Comparison of ENCODE assay signal across 3 cellular contexts in the genomic region with DNA sequence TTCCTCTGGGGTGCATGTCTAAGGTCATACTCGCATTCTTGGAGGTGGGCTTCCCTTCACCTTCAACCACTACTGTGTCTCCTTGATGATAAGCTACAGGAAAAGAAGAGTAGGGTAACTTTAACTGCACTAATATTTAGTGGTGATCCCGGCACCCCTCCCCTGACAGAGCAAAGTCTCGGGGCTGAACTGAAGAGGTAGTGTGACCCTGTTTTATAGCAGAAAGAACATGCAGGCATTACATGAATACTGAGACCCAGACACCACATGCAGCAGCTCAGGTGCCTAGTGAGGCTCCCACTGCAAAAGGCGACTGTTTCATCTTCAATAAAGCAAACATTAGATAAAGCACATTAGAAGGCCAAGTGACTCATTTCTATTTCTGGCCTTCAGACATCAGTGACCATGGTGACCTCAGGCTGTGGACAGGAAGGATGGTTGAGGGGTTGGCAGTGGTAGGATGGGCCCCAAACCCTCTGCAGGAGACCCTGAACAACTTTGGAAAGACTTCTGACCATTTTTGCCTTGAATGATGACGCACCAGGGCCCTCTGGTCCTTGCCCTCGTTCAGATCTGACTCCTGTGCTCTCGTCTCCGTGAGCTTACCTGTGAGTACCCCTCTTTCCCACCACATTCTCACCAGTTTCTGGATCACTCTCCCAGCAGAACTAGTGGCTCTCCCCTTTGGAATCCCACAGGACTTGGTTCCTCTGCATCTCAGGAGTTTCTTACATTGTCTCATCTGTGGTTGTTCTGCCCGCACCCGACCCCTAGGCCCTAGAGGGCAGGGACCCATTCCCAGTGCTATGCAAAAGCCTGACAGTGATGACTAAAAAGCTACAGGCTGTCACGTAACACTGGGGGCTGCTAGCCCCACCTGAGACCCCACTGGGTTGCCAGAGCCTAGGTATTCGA.
TF ChIP-seq lines count a peak whose summit lies in the region.

No MANE protein-coding gene starts in this region.

TF ChIP-seq in SK-N-SH, 30 proteins besides CTCF, POLR2A, EP300 and RAD21 (continued from another document):
- TF ChIP-seq, protein P1, sequence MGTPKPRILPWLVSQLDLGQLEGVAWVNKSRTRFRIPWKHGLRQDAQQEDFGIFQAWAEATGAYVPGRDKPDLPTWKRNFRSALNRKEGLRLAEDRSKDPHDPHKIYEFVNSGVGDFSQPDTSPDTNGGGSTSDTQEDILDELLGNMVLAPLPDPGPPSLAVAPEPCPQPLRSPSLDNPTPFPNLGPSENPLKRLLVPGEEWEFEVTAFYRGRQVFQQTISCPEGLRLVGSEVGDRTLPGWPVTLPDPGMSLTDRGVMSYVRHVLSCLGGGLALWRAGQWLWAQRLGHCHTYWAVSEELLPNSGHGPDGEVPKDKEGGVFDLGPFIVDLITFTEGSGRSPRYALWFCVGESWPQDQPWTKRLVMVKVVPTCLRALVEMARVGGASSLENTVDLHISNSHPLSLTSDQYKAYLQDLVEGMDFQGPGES (IDR thresholded peaks at IDR 0.05; ENCODE audit: low read depth, low read length), result no peak
- TF ChIP-seq TCF12 (IDR thresholded peaks at IDR 0.05) (no peak), FOXJ3 (CRISPR knock-in tag; IDR thresholded peaks at IDR 0.05) (no peak), NFIC (IDR thresholded peaks at IDR 0.05; ENCODE audit: borderline replicate concordance) (no peak), YY1 (IDR thresholded peaks at IDR 0.05; ENCODE audit: low read depth) (no peak), EZH2phosphoT487 (IDR thresholded peaks at IDR 0.05; ENCODE audit: borderline replicate concordance, low read depth) (no peak), TAF1 (IDR thresholded peaks at IDR 0.05; ENCODE audit: borderline replicate concordance, low read depth, low read length) (no peak)

TF ChIP-seq in SK-N-SH treated with all-trans-retinoic acid at 6 μM for 48 hours, 23 proteins besides CTCF, POLR2A, EP300 and RAD21 (continued from another document):
- TF ChIP-seq, protein P2, sequence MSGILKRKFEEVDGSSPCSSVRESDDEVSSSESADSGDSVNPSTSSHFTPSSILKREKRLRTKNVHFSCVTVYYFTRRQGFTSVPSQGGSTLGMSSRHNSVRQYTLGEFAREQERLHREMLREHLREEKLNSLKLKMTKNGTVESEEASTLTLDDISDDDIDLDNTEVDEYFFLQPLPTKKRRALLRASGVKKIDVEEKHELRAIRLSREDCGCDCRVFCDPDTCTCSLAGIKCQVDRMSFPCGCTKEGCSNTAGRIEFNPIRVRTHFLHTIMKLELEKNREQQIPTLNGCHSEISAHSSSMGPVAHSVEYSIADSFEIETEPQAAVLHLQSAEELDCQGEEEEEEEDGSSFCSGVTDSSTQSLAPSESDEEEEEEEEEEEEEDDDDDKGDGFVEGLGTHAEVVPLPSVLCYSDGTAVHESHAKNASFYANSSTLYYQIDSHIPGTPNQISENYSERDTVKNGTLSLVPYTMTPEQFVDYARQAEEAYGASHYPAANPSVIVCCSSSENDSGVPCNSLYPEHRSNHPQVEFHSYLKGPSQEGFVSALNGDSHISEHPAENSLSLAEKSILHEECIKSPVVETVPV (CRISPR knock-in tag; IDR thresholded peaks at IDR 0.05), result no peak
- TF ChIP-seq ESRRG (CRISPR knock-in tag; IDR thresholded peaks at IDR 0.05), result no peak
- no peak for TF ChIP-seq OSR1 (CRISPR knock-in tag; IDR thresholded peaks at IDR 0.05)
- TF ChIP-seq CSDC2 (CRISPR knock-in tag; IDR thresholded peaks at IDR 0.05), result no peak
- no peak for TF ChIP-seq PPARA (CRISPR knock-in tag; IDR thresholded peaks at IDR 0.05; ENCODE audit: borderline replicate concordance)
- no peak for TF ChIP-seq ZNF70 (CRISPR knock-in tag; IDR thresholded peaks at IDR 0.05)
- no peak for TF ChIP-seq GLIS3 (CRISPR knock-in tag; IDR thresholded peaks at IDR 0.05)

TF ChIP-seq in GM12878, 131 proteins besides CTCF, POLR2A, EP300 and RAD21 (continued from another document):
- TF ChIP-seq, protein P3, sequence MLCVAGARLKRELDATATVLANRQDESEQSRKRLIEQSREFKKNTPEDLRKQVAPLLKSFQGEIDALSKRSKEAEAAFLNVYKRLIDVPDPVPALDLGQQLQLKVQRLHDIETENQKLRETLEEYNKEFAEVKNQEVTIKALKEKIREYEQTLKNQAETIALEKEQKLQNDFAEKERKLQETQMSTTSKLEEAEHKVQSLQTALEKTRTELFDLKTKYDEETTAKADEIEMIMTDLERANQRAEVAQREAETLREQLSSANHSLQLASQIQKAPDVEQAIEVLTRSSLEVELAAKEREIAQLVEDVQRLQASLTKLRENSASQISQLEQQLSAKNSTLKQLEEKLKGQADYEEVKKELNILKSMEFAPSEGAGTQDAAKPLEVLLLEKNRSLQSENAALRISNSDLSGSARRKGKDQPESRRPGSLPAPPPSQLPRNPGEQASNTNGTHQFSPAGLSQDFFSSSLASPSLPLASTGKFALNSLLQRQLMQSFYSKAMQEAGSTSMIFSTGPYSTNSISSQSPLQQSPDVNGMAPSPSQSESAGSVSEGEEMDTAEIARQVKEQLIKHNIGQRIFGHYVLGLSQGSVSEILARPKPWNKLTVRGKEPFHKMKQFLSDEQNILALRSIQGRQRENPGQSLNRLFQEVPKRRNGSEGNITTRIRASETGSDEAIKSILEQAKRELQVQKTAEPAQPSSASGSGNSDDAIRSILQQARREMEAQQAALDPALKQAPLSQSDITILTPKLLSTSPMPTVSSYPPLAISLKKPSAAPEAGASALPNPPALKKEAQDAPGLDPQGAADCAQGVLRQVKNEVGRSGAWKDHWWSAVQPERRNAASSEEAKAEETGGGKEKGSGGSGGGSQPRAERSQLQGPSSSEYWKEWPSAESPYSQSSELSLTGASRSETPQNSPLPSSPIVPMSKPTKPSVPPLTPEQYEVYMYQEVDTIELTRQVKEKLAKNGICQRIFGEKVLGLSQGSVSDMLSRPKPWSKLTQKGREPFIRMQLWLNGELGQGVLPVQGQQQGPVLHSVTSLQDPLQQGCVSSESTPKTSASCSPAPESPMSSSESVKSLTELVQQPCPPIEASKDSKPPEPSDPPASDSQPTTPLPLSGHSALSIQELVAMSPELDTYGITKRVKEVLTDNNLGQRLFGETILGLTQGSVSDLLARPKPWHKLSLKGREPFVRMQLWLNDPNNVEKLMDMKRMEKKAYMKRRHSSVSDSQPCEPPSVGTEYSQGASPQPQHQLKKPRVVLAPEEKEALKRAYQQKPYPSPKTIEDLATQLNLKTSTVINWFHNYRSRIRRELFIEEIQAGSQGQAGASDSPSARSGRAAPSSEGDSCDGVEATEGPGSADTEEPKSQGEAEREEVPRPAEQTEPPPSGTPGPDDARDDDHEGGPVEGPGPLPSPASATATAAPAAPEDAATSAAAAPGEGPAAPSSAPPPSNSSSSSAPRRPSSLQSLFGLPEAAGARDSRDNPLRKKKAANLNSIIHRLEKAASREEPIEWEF (IDR thresholded peaks at IDR 0.05; ENCODE audit: insufficient replicate concordance, low read depth, low read length), result no peak
- TF ChIP-seq EED (IDR thresholded peaks at IDR 0.05; ENCODE audit: low read depth) (no peak), FOXK2 (IDR thresholded peaks at IDR 0.05) (no peak; the same call in none of the 2 replicates), NFYA (IDR thresholded peaks at IDR 0.05; ENCODE audit: borderline replicate concordance, low read depth, low read length) (no peak), SRF (IDR thresholded peaks at IDR 0.05; ENCODE audit: low read depth in 2 of 2, low read length in 2 of 2) (no peak), JUNB (IDR thresholded peaks at IDR 0.05) (peak; percentile 39; the same call in 1 of the 2 replicates), RAD51 (IDR thresholded peaks at IDR 0.05) (no peak), SIN3A (IDR thresholded peaks at IDR 0.05; ENCODE audit: low read depth, low read length) (no peak), FOS (IDR thresholded peaks at IDR 0.05; ENCODE audit: borderline replicate concordance, extremely low read depth, insufficient read length) (no peak), NR2F1 (conservative IDR thresholded peaks at IDR 0.05) (no peak; the same call in 1 of the 2 replicates), IRF4 (IDR thresholded peaks at IDR 0.05; ENCODE audit: low read depth, low read length) (no peak), MEF2A (IDR thresholded peaks at IDR 0.05; ENCODE audit: insufficient read depth, low read depth, low read length) (peak; percentile 74; the same call in 1 of the 2 replicates), HDAC2 (IDR thresholded peaks at IDR 0.05) (no peak), ZNF384 (IDR thresholded peaks at IDR 0.05; ENCODE audit: borderline replicate concordance, low read depth, low read length) (no peak), RUNX3 (IDR thresholded peaks at IDR 0.05; ENCODE audit: low read length) (peak; percentile 73), RFX5 (IDR thresholded peaks at IDR 0.05; ENCODE audit: low read depth, low read length) (no peak), KLF5 (IDR thresholded peaks at IDR 0.05; ENCODE audit: partially characterized antibody) (no peak), FOXM1 (IDR thresholded peaks at IDR 0.05; ENCODE audit: low read depth, low read length) (peak; percentile 23; the same call in 1 of the 2 replicates), CREM (IDR thresholded peaks at IDR 0.05; ENCODE audit: low read depth) (peak; percentile 55), SP1 (IDR thresholded peaks at IDR 0.05; ENCODE audit: low read depth, low read length) (no peak), TCF7 (IDR thresholded peaks at IDR 0.05; ENCODE audit: borderline replicate concordance) (no peak), JUND (IDR thresholded peaks at IDR 0.05; ENCODE audit: low read depth, low read length) (no peak), NFXL1 (IDR thresholded peaks at IDR 0.05; ENCODE audit: borderline replicate concordance) (no peak)
- TF ChIP-seq, protein P4, sequence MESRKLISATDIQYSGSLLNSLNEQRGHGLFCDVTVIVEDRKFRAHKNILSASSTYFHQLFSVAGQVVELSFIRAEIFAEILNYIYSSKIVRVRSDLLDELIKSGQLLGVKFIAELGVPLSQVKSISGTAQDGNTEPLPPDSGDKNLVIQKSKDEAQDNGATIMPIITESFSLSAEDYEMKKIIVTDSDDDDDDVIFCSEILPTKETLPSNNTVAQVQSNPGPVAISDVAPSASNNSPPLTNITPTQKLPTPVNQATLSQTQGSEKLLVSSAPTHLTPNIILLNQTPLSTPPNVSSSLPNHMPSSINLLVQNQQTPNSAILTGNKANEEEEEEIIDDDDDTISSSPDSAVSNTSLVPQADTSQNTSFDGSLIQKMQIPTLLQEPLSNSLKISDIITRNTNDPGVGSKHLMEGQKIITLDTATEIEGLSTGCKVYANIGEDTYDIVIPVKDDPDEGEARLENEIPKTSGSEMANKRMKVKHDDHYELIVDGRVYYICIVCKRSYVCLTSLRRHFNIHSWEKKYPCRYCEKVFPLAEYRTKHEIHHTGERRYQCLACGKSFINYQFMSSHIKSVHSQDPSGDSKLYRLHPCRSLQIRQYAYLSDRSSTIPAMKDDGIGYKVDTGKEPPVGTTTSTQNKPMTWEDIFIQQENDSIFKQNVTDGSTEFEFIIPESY (IDR thresholded peaks at IDR 0.05), result no peak
- TF ChIP-seq, protein P5, sequence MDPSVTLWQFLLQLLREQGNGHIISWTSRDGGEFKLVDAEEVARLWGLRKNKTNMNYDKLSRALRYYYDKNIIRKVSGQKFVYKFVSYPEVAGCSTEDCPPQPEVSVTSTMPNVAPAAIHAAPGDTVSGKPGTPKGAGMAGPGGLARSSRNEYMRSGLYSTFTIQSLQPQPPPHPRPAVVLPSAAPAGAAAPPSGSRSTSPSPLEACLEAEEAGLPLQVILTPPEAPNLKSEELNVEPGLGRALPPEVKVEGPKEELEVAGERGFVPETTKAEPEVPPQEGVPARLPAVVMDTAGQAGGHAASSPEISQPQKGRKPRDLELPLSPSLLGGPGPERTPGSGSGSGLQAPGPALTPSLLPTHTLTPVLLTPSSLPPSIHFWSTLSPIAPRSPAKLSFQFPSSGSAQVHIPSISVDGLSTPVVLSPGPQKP (IDR thresholded peaks at IDR 0.05; ENCODE audit: low read depth, low read length), result no peak
- TF ChIP-seq, protein P6, sequence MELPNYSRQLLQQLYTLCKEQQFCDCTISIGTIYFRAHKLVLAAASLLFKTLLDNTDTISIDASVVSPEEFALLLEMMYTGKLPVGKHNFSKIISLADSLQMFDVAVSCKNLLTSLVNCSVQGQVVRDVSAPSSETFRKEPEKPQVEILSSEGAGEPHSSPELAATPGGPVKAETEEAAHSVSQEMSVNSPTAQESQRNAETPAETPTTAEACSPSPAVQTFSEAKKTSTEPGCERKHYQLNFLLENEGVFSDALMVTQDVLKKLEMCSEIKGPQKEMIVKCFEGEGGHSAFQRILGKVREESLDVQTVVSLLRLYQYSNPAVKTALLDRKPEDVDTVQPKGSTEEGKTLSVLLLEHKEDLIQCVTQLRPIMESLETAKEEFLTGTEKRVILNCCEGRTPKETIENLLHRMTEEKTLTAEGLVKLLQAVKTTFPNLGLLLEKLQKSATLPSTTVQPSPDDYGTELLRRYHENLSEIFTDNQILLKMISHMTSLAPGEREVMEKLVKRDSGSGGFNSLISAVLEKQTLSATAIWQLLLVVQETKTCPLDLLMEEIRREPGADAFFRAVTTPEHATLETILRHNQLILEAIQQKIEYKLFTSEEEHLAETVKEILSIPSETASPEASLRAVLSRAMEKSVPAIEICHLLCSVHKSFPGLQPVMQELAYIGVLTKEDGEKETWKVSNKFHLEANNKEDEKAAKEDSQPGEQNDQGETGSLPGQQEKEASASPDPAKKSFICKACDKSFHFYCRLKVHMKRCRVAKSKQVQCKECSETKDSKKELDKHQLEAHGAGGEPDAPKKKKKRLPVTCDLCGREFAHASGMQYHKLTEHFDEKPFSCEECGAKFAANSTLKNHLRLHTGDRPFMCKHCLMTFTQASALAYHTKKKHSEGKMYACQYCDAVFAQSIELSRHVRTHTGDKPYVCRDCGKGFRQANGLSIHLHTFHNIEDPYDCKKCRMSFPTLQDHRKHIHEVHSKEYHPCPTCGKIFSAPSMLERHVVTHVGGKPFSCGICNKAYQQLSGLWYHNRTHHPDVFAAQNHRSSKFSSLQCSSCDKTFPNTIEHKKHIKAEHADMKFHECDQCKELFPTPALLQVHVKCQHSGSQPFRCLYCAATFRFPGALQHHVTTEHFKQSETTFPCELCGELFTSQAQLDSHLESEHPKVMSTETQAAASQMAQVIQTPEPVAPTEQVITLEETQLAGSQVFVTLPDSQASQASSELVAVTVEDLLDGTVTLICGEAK (IDR thresholded peaks at IDR 0.05; ENCODE audit: borderline replicate concordance), result no peak
- TF ChIP-seq, protein P7, sequence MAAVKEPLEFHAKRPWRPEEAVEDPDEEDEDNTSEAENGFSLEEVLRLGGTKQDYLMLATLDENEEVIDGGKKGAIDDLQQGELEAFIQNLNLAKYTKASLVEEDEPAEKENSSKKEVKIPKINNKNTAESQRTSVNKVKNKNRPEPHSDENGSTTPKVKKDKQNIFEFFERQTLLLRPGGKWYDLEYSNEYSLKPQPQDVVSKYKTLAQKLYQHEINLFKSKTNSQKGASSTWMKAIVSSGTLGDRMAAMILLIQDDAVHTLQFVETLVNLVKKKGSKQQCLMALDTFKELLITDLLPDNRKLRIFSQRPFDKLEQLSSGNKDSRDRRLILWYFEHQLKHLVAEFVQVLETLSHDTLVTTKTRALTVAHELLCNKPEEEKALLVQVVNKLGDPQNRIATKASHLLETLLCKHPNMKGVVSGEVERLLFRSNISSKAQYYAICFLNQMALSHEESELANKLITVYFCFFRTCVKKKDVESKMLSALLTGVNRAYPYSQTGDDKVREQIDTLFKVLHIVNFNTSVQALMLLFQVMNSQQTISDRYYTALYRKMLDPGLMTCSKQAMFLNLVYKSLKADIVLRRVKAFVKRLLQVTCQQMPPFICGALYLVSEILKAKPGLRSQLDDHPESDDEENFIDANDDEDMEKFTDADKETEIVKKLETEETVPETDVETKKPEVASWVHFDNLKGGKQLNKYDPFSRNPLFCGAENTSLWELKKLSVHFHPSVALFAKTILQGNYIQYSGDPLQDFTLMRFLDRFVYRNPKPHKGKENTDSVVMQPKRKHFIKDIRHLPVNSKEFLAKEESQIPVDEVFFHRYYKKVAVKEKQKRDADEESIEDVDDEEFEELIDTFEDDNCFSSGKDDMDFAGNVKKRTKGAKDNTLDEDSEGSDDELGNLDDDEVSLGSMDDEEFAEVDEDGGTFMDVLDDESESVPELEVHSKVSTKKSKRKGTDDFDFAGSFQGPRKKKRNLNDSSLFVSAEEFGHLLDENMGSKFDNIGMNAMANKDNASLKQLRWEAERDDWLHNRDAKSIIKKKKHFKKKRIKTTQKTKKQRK (IDR thresholded peaks at IDR 0.05; ENCODE audit: low read depth, low read length), result no peak
